ENCODE assay signal across 11 cellular contexts in genomic region chr2:68646303-68646702, GRCh38. TPM values are rescaled to one million over a fixed set of nuclear protein-coding genes. Genes with fewer than 3 reads are reported as not detected.
DNase-seq lines count a peak whose midpoint lies in the region; ATAC-seq and TF ChIP-seq lines count a peak whose summit lies in the region.
"Had no signal": no experiment of that assay in that cellular context is flagged by ENCODE, and none has a peak within 500 bp of the region (broad histone marks: within the 10 kb centered on the region; RNA-seq: fewer than 3 reads in every experiment).

No MANE protein-coding gene starts in this region.

- no peaks in the 10 kb centered on the region for H3K36me3 Mint-ChIP-seq in natural killer cell

- DNase-seq in NCI-H345 (lab: John Stamatoyannopoulos, UW) (peak; percentile 12), NCI-H345 treated with DMSO at 0.1 percent for 48 hours (lab: John Stamatoyannopoulos, UW; ENCODE audit: unreplicated experiment) (no peak), NCI-H1694 (lab: John Stamatoyannopoulos, UW) (peak; percentile 6), astrocyte of the spinal cord (ENCODE audit: low read depth, low spot score) (no peak), neuronal stem cell (ENCODE audit: low spot score) (no peak), natural killer cell (no peak)
- DNase-seq: tibial artery had no signal

- H3K4me1 Mint-ChIP-seq in natural killer cell: peaks cover 0 to 17% of the 10 kb centered on the region in 2 donors

- peaks cover 0 to 10% of the 10 kb centered on the region in 2 donors for H3K9me3 ChIP-seq in neuronal stem cell (replicated peaks in 1 of 2; ENCODE audit: control insufficient read depth in 2 of 2, insufficient read depth in 1 of 2, low read depth in 1 of 2, low read length in 2 of 2)

- ATAC-seq in HG03039 (IDR thresholded peaks at IDR 0.05; ENCODE audit: unreplicated experiment): no peak
- no peak for ATAC-seq in HG02763 (IDR thresholded peaks at IDR 0.05; ENCODE audit: unreplicated experiment)
- ATAC-seq in natural killer cell: no peak

- no peaks in the 10 kb centered on the region for H3K36me3 ChIP-seq in neuronal stem cell (replicated peaks in 1 of 2; ENCODE audit: control insufficient read depth in 2 of 2, insufficient read depth in 2 of 2, low read length in 2 of 2)
- H3K36me3 ChIP-seq: tibial artery had no signal

- no peak overlapping the region for H3K27ac ChIP-seq in neuronal stem cell (replicated peaks; ENCODE audit: low read length)
- H3K27ac ChIP-seq: skin epidermis, tibial artery had no signal

- no peak overlapping the region for H4K8ac ChIP-seq in neuronal stem cell (ENCODE audit: low read depth, low read length)

- H3K27me3 ChIP-seq in neuronal stem cell (ENCODE audit: control insufficient read depth in 3 of 3, insufficient read depth in 3 of 3, low read depth in 1 of 3, low read length in 3 of 3): peaks cover 0 to 60% (median 20%) of the 10 kb centered on the region in 3 experiments

- in situ Hi-C loops in astrocyte of the spinal cord (cut with HindIII; ENCODE audit: low sequenced_read_pairs): no loop called here

- H3K9ac ChIP-seq in neuronal stem cell (ENCODE audit: low read depth, low read length, poor library complexity): no peak overlapping the region

- no peak overlapping the region for H3K4me2 ChIP-seq in neuronal stem cell (ENCODE audit: insufficient read depth, low read length, poor library complexity, severe bottlenecking)

- no peak overlapping the region for H2BK5ac ChIP-seq in neuronal stem cell (ENCODE audit: low read length)

- H3K4me3 Mint-ChIP-seq in natural killer cell: no peak overlapping the region
- H3K4me3 Mint-ChIP-seq: neural crest cell had no signal

- H3K27me3 Mint-ChIP-seq in natural killer cell (ENCODE audit: low read depth in 2 of 2): peaks cover 48 to 69% of the 10 kb centered on the region in 2 donors

- H2AFZ ChIP-seq in neuronal stem cell (ENCODE audit: low read length): no peak overlapping the region

- peak overlapping the region; percentile 55 for H3K18ac ChIP-seq in neuronal stem cell (ENCODE audit: low read length)

- H3K79me1 ChIP-seq in neuronal stem cell (ENCODE audit: low read depth, low read length): no peaks in the 10 kb centered on the region

- H3K23ac ChIP-seq in neuronal stem cell (ENCODE audit: low read depth, low read length, poor library complexity): peak overlapping the region; percentile 12

- peak overlapping the region; percentile 30 for H2AK5ac ChIP-seq in neuronal stem cell (ENCODE audit: low read depth, low read length)

- H2BK12ac ChIP-seq in neuronal stem cell (ENCODE audit: low read length): no peak overlapping the region

- peak; percentile 31 for TF ChIP-seq CTCF in astrocyte of the spinal cord (IDR thresholded peaks at IDR 0.05; ENCODE audit: low read depth, low read length)
- no peak for TF ChIP-seq CTCF in natural killer cell (IDR thresholded peaks at IDR 0.05)

- no CpG with 5 or more reads among the region's 3 CpGs for WGBS in neuronal stem cell (ENCODE audit: extremely low coverage in 2 of 2, insufficient read length in 2 of 2, insufficient replicate concordance in 1 of 2), 2 donors

- no peak overlapping the region for H3K27ac Mint-ChIP-seq in natural killer cell

- H3K9me3 Mint-ChIP-seq in natural killer cell: no peaks in the 10 kb centered on the region
- H3K9me3 Mint-ChIP-seq: neural crest cell had no signal

- H2BK15ac ChIP-seq in neuronal stem cell (ENCODE audit: low read length): no peak overlapping the region

- no peak overlapping the region for H3K4me3 ChIP-seq in astrocyte of the spinal cord (ENCODE audit: low read depth, low read length)
- H3K4me3 ChIP-seq in neuronal stem cell (ENCODE audit: low read length in 2 of 2): no peak overlapping the region
- H3K4me3 ChIP-seq: skin epidermis, tibial artery had no signal

- H2BK120ac ChIP-seq in neuronal stem cell (ENCODE audit: low read depth, low read length): no peak overlapping the region

- no peak overlapping the region for H3K4ac ChIP-seq in neuronal stem cell (ENCODE audit: low read length)

- no peak overlapping the region for H3K14ac ChIP-seq in neuronal stem cell (ENCODE audit: low read length)

- intact Hi-C loops in natural killer cell (cut with micrococcal nuclease): no loop called here

- H3K4me1 ChIP-seq in neuronal stem cell (ENCODE audit: control insufficient read depth in 2 of 2, insufficient read depth in 1 of 2, low read depth in 1 of 2, low read length in 2 of 2): peaks cover 4% of the 10 kb centered on the region in 2 donors

- H4K91ac ChIP-seq in neuronal stem cell (ENCODE audit: low read depth, low read length, poor library complexity): no peak overlapping the region

RNA-seq across cellular contexts. Expression of gene PROKR1, which starts 2.9 kb away (rescaled TPM):
- 0.60 TPM for polyA plus RNA-seq in neuronal stem cell (2013, experiment 1 of 2)
- polyA plus RNA-seq in neuronal stem cell (2013, experiment 2 of 2): 0.54 TPM
- total RNA-seq in natural killer cell: not detected

Comparison
In these comparisons a context has a peak if more than half of its experiments do, and no peak if none do; other contexts are left out.
1. DNase-seq: peak in NCI-H345 (single experiment) and NCI-H1694 (single experiment); none in NCI-H345 treated with DMSO at 0.1 percent for 48 hours (single experiment), astrocyte of the spinal cord (single experiment), neuronal stem cell (single experiment) and natural killer cell (single experiment).